ENCODE assay signal across 1 cellular context in the genomic region with DNA sequence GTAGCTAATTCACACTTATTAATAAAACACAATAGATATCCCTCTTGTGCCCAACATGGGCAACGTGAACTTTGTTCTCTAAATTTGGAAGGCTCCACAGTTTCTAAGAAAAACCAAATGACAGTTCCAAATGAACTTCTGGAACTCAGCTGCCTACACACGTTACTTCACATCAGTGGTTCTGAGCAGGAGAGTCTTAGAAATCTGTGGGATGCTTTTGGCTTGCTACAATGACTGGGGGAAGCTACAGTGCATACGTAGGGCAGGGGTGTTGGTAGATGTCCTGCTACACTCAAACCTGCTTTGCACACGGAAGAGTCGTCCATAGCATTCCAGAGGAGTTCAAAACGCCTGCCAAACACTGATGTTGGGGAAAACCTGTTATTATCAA.
TF ChIP-seq lines count a peak whose summit lies in the region.

No MANE protein-coding gene starts in this region.

TF ChIP-seq in K562, 482 proteins besides CTCF, POLR2A, EP300 and RAD21 (continued from another document):
- TF ChIP-seq ZBTB11 (CRISPR knock-in tag; IDR thresholded peaks at IDR 0.05) (no peak), SAFB (IDR thresholded peaks at IDR 0.05; ENCODE audit: borderline replicate concordance, low read depth, low read length) (no peak), NRF1 (conservative IDR thresholded peaks at IDR 0.05 in 1 of 2, IDR thresholded peaks at IDR 0.05 in 1 of 2) (no peak), PHB2 (IDR thresholded peaks at IDR 0.05; ENCODE audit: low read depth) (no peak), HNRNPK (IDR thresholded peaks at IDR 0.05; ENCODE audit: low read depth, low read length, poor library complexity, severe bottlenecking) (no peak), MTA1 (IDR thresholded peaks at IDR 0.05; ENCODE audit: borderline replicate concordance) (no peak), TAF1 (IDR thresholded peaks at IDR 0.05; ENCODE audit: control insufficient read depth, extremely low read depth, insufficient read depth, low read length, severe bottlenecking) (no peak), DLX4 (CRISPR knock-in tag; IDR thresholded peaks at IDR 0.05) (no peak)
- TF ChIP-seq, protein P1, sequence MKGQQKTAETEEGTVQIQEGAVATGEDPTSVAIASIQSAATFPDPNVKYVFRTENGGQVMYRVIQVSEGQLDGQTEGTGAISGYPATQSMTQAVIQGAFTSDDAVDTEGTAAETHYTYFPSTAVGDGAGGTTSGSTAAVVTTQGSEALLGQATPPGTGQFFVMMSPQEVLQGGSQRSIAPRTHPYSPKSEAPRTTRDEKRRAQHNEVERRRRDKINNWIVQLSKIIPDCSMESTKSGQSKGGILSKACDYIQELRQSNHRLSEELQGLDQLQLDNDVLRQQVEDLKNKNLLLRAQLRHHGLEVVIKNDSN (CRISPR knock-in tag; IDR thresholded peaks at IDR 0.05): no peak
